14 cellular contexts compared by ENCODE assay signal in the genomic region with DNA sequence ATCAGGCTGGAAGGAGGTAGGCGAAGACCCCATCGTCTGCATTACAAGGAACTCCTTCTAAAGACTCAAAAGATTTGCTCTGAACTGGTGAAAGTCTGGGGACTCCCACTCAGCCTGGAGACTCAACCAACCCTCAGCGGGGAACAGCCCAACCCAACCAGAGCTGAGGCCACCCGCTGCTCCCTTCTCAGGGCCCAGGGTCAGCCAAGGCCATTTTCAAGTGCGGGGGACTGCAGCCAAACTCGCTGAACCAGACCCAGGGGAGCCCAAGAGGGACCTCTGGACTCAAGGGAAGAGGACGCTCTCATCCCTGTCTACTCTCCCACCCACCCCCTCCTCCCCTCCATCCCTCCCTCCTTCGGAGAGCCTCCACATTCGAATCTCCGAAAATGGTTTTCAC.
"Had no signal": no experiment of that assay in that cellular context is flagged by ENCODE, and none has a peak within 500 bp of the region (broad histone marks: within the 10 kb centered on the region; RNA-seq: fewer than 3 reads in every experiment).

No MANE protein-coding gene starts in this region.

- H3K4me3 ChIP-seq: breast epithelium, gastroesophageal sphincter, psoas muscle had no signal

- H3K4me1 ChIP-seq: breast epithelium, psoas muscle had no signal

- H3K9me3 ChIP-seq: breast epithelium, gastroesophageal sphincter, psoas muscle had no signal

- H3K9me3 Mint-ChIP-seq: activated naive CD8-positive, alpha-beta T cell treated with anti-CD3 and anti-CD28 coated beads, Interleukin-2, amount 10 ng/mL, durations not matched to agents 7 days and 5 days; natural killer cell treated with Interleukin-12 subunit alpha and Interleukin-12 subunit beta and Interleukin-15 and Interleukin-18, amount 100 ng/mL, for 72 hours had no signal

- H3K27me3 Mint-ChIP-seq: activated naive CD8-positive, alpha-beta T cell treated with anti-CD3 and anti-CD28 coated beads, Interleukin-2, amount 10 ng/mL, durations not matched to agents 7 days and 5 days; memory B cell; natural killer cell treated with Interleukin-12 subunit alpha and Interleukin-12 subunit beta and Interleukin-15 and Interleukin-18, amount 100 ng/mL, for 72 hours had no signal

- H3K27ac Mint-ChIP-seq: memory B cell had no signal

- H3K27me3 ChIP-seq: breast epithelium, gastroesophageal sphincter had no signal

- H3K27ac ChIP-seq: gastroesophageal sphincter, psoas muscle had no signal

- DNase-seq: activated CD4-positive, alpha-beta T cell treated with anti-CD3 and anti-CD28 coated beads for 1 hour; activated CD4-positive, alpha-beta T cell treated with anti-CD3 and anti-CD28 coated beads, Interleukin-2, amount 50 U/mL, for 48 hours; activated naive CD8-positive, alpha-beta T cell treated with anti-CD3 and anti-CD28 coated beads, Interleukin-2, amount 10 ng/mL, durations not matched to agents 7 days and 5 days; activated T-cell treated with anti-CD3 and anti-CD28 coated beads, Interleukin-2, amount 50 U/mL, for 48 hours; aorta; hypothalamus; stimulated activated CD4-positive, alpha-beta T cell treated with anti-CD3 and anti-CD28 coated beads, Interleukin-12 subunit alpha, Interleukin-12 subunit beta, amount 100 ng/mL, for 4 hours; stimulated activated naive CD4-positive, alpha-beta T cell treated with Interleukin-2 at 50 U/mL for 16 hours; T-helper 9 cell had no signal

- H3K4me3 Mint-ChIP-seq: activated naive CD8-positive, alpha-beta T cell treated with anti-CD3 and anti-CD28 coated beads, Interleukin-2, amount 10 ng/mL, durations not matched to agents 7 days and 5 days; memory B cell; natural killer cell treated with Interleukin-12 subunit alpha and Interleukin-12 subunit beta and Interleukin-15 and Interleukin-18, amount 100 ng/mL, for 72 hours had no signal

- ATAC-seq: gastroesophageal sphincter; natural killer cell treated with Interleukin-12 subunit alpha and Interleukin-12 subunit beta and Interleukin-15 and Interleukin-18, amount 100 ng/mL, for 72 hours; psoas muscle had no signal

- H3K36me3 ChIP-seq: breast epithelium had no signal
